In genomic region chr10:80452688-80453391, GRCh38 we compare ENCODE assay signal across 8 cellular contexts. TPM values are rescaled to one million over a fixed set of nuclear protein-coding genes. Genes with fewer than 3 reads are reported as not detected.
DNase-seq lines count a peak whose midpoint lies in the region; ATAC-seq and TF ChIP-seq lines count a peak whose summit lies in the region.

No MANE protein-coding gene starts in this region.

- no peak overlapping the region for H3K4ac ChIP-seq in mesenchymal stem cell (ENCODE audit: low read depth in 1 of 2, low read length in 2 of 2)

- peak overlapping the region; percentile 25 for H3K4me2 ChIP-seq in mesenchymal stem cell (ENCODE audit: low read length, poor library complexity, severe bottlenecking)

- H3K36me3 Mint-ChIP-seq in brain: no peaks in the 10 kb centered on the region
- peaks cover 5% of the 10 kb centered on the region for H3K36me3 Mint-ChIP-seq in type B pancreatic cell

- peak overlapping the region in 4 of 5 experiments; percentile 97 to 99 (median 98) for H3K27ac Mint-ChIP-seq in brain
- H3K27ac Mint-ChIP-seq in type B pancreatic cell: peak overlapping the region; percentile 96

- no peak overlapping the region for H2BK5ac ChIP-seq in mesenchymal stem cell (ENCODE audit: low read depth, low read length, poor library complexity, severe bottlenecking)

- intact Hi-C loops in left ventricle myocardium superior (cut with micrococcal nuclease): no loop called here

- no peak overlapping the region for H3K23ac ChIP-seq in mesenchymal stem cell (ENCODE audit: low read length in 2 of 2)

- H3K4me1 ChIP-seq in cardiac muscle cell (ENCODE audit: low read depth): peaks cover 10% of the 10 kb centered on the region
- H3K4me1 ChIP-seq in mesenchymal stem cell (ENCODE audit: control insufficient read depth, insufficient read depth, low read depth, low read length): peaks cover 18% of the 10 kb centered on the region

- H3K79me1 ChIP-seq in mesenchymal stem cell (replicated peaks; ENCODE audit: low read length, poor library complexity, severe bottlenecking): peaks cover 6% of the 10 kb centered on the region

- H2AK5ac ChIP-seq in mesenchymal stem cell (ENCODE audit: low read length, severe bottlenecking): no peak overlapping the region

- no peak overlapping the region for H4K91ac ChIP-seq in mesenchymal stem cell (ENCODE audit: low read length)

- no peak overlapping the region for H2BK12ac ChIP-seq in mesenchymal stem cell (ENCODE audit: low read length in 2 of 2)

- no peaks in the 10 kb centered on the region for H3K9me3 ChIP-seq in cardiac muscle cell (ENCODE audit: low read depth)
- H3K9me3 ChIP-seq in mesenchymal stem cell (ENCODE audit: control insufficient read depth, low read length): no peaks in the 10 kb centered on the region

- no peak overlapping the region for H3K14ac ChIP-seq in mesenchymal stem cell (ENCODE audit: low read length in 2 of 2)

- H3K9me3 Mint-ChIP-seq in brain (peaks cover 0 to 3% (median 0%) of the 10 kb centered on the region in 5 experiments), type B pancreatic cell (no peaks in the 10 kb centered on the region)

- peak overlapping the region; percentile 62 for H2BK15ac ChIP-seq in mesenchymal stem cell (ENCODE audit: low read depth, poor library complexity, severe bottlenecking)

- H3K9ac ChIP-seq in mesenchymal stem cell (ENCODE audit: low read length): peak overlapping the region; percentile 81

- H2AFZ ChIP-seq in mesenchymal stem cell (ENCODE audit: low read depth, low read length): no peak overlapping the region

- peaks cover 4% of the 10 kb centered on the region for H3K27me3 Mint-ChIP-seq in brain
- no peaks in the 10 kb centered on the region for H3K27me3 Mint-ChIP-seq in type B pancreatic cell

- H2BK120ac ChIP-seq in mesenchymal stem cell (ENCODE audit: low read depth, low read length): no peak overlapping the region

- H3K27me3 ChIP-seq in cardiac muscle cell: no peaks in the 10 kb centered on the region
- H3K27me3 ChIP-seq in mesenchymal stem cell (ENCODE audit: control insufficient read depth in 1 of 2, insufficient read depth in 1 of 2, low read length in 2 of 2): no peaks in the 10 kb centered on the region

- H3K27ac ChIP-seq in cardiac muscle cell (peak overlapping the region; percentile 74), mesenchymal stem cell (ENCODE audit: low read length, poor library complexity, severe bottlenecking) (peak overlapping the region; percentile 80)

- peak overlapping the region in 2 of 5 experiments; percentile 87 to 91 for H3K4me3 Mint-ChIP-seq in brain
- peak overlapping the region; percentile 94 for H3K4me3 Mint-ChIP-seq in type B pancreatic cell

- no peak for DNase-seq in cardiac muscle cell (ENCODE audit: low read depth in 1 of 2, low spot score in 1 of 2)
- no peak for DNase-seq in left ventricle myocardium superior
- no peak for DNase-seq in mesenchymal stem cell
- no peak for DNase-seq in type B pancreatic cell (ENCODE audit: extremely low spot score, unreplicated experiment)
- DNase-seq in epidermal melanocyte (ENCODE audit: insufficient read length, low spot score): no peak
- DNase-seq in midbrain (lab: John Stamatoyannopoulos, UW): no peak

- H3K4me1 Mint-ChIP-seq in brain (peaks cover 33% of the 10 kb centered on the region), type B pancreatic cell (ENCODE audit: unreplicated experiment) (peaks cover 14% of the 10 kb centered on the region)

- H3K36me3 ChIP-seq in cardiac muscle cell (no peaks in the 10 kb centered on the region), mesenchymal stem cell (ENCODE audit: control insufficient read depth in 1 of 2, insufficient read depth in 2 of 2, low read depth in 1 of 2, low read length in 2 of 2) (peaks cover 4 to 5% of the 10 kb centered on the region in 2 experiments)

- no peak overlapping the region for H3K18ac ChIP-seq in mesenchymal stem cell (ENCODE audit: low read depth in 1 of 2, low read length in 2 of 2)

- TF ChIP-seq CTCF in cardiac muscle cell (IDR thresholded peaks at IDR 0.05; ENCODE audit: low read depth, low read length) (no peak), brain (conservative IDR thresholded peaks at IDR 0.05) (no peak), type B pancreatic cell (conservative IDR thresholded peaks at IDR 0.05) (no peak)

- H3K4me3 ChIP-seq in cardiac muscle cell (peak overlapping the region; percentile 39), mesenchymal stem cell (ENCODE audit: insufficient read depth in 1 of 2, low read depth in 1 of 2, low read length in 2 of 2) (peak overlapping the region in 1 of 2 experiments; percentile 75)

- no peak for ATAC-seq in left ventricle myocardium superior
- ATAC-seq in GM18498 (IDR thresholded peaks at IDR 0.05; ENCODE audit: unreplicated experiment): no peak

- H4K8ac ChIP-seq in mesenchymal stem cell (ENCODE audit: low read length): peak overlapping the region; percentile 62

- WGBS in mesenchymal stem cell: 90% methylated on average over 9 of the region's 9 CpGs

RNA-seq across cellular contexts. Expression of gene TSPAN14, which starts 1.3 kb away (rescaled TPM):
- 29.5 and 31.6 TPM in 2 replicates for total RNA-seq in cardiac muscle cell
- 55.1 and 57.0 TPM in 2 replicates for polyA plus RNA-seq in cardiac muscle cell
- 41.2 TPM for total RNA-seq in left ventricle myocardium superior
- 70.4 TPM for polyA plus RNA-seq in brain (ENCODE audit: insufficient read depth, low read depth, low replicate concordance)
- 42.9 TPM for polyA plus RNA-seq in mesenchymal stem cell (2013, experiment 1 of 2)
- 44.5 TPM for polyA plus RNA-seq in mesenchymal stem cell (2013, experiment 2 of 2)
- 111 and 159 TPM in 2 replicates for total RNA-seq in type B pancreatic cell (ENCODE audit: low replicate concordance)

RNA-seq across cellular contexts. Expression of gene PRXL2A, which starts 44.5 kb away (rescaled TPM):
- 52.0 and 61.8 TPM in 2 replicates for total RNA-seq in cardiac muscle cell
- polyA plus RNA-seq in cardiac muscle cell: 132 and 144 TPM in 2 replicates
- total RNA-seq in left ventricle myocardium superior: 119 TPM
- polyA plus RNA-seq in brain (ENCODE audit: insufficient read depth, low read depth, low replicate concordance): 178 TPM
- 214 TPM for polyA plus RNA-seq in mesenchymal stem cell (2013, experiment 1 of 2)
- polyA plus RNA-seq in mesenchymal stem cell (2013, experiment 2 of 2): 220 TPM
- 73.5 and 89.2 TPM in 2 replicates for total RNA-seq in type B pancreatic cell (ENCODE audit: low replicate concordance)
